ENCODE assay signal across 11 cellular contexts in genomic region chr18:35029103-35029502, GRCh38. TPM values are rescaled to one million over a fixed set of nuclear protein-coding genes. Genes with fewer than 3 reads are reported as not detected.
A peak's percentile ranks its signal among the peaks of the same experiment; 100 is the strongest.
DNase-seq lines count a peak whose midpoint lies in the region; ATAC-seq and TF ChIP-seq lines count a peak whose summit lies in the region.
"Had no signal": no experiment of that assay in that cellular context is flagged by ENCODE, and none has a peak within 500 bp of the region (broad histone marks: within the 10 kb centered on the region; RNA-seq: fewer than 3 reads in every experiment).

No MANE protein-coding gene starts in this region.

- H3K27me3 ChIP-seq in upper lobe of left lung (no peaks in the 10 kb centered on the region), foreskin keratinocyte (peaks cover 3% of the 10 kb centered on the region), suprapubic skin (no peaks in the 10 kb centered on the region)
- H3K27me3 ChIP-seq: breast epithelium, ovary had no signal

- CTCF ChIA-PET in activated naive CD4-positive, alpha-beta T cell treated with anti-CD3 and anti-CD28 coated beads for 36 hours (lab: Charles Lee): interaction anchor here (0.6 to 8.3 kb wide), 9 partner anchors 11 to 356 kb away, joined by 3 to 65 read pairs (median 7); partner anchors contain the start of gene MAPRE2

- H3K4me3 ChIP-seq in upper lobe of left lung (peak overlapping the region in 2 of 4 donors; percentile 37 to 38), suprapubic skin (no peak overlapping the region)

- no peak for TF ChIP-seq EP300 in upper lobe of left lung (IDR thresholded peaks at IDR 0.05)
- TF ChIP-seq EP300 in suprapubic skin (IDR thresholded peaks at IDR 0.05): no peak

- H3K4me1 Mint-ChIP-seq in activated naive CD4-positive, alpha-beta T cell treated with anti-CD3 and anti-CD28 coated beads for 36 hours (ENCODE audit: low read depth): peaks cover 61% of the 10 kb centered on the region
- H3K4me1 Mint-ChIP-seq in activated naive CD8-positive, alpha-beta T cell treated with anti-CD3 and anti-CD28 coated beads, Interleukin-2, amount 50 U/mL, for 24 hours: peaks cover 60% of the 10 kb centered on the region

- TF ChIP-seq CTCF in upper lobe of left lung (IDR thresholded peaks at IDR 0.05) (no peak), foreskin keratinocyte (conservative IDR thresholded peaks at IDR 0.05) (no peak), suprapubic skin (IDR thresholded peaks at IDR 0.05) (no peak)

- no peaks in the 10 kb centered on the region for H3K9me3 Mint-ChIP-seq in activated naive CD4-positive, alpha-beta T cell treated with anti-CD3 and anti-CD28 coated beads for 36 hours
- H3K9me3 Mint-ChIP-seq in activated naive CD8-positive, alpha-beta T cell treated with anti-CD3 and anti-CD28 coated beads, Interleukin-2, amount 50 U/mL, for 24 hours: no peaks in the 10 kb centered on the region

- H3K4me1 ChIP-seq in upper lobe of left lung: peaks cover 22 to 44% (median 30%) of the 10 kb centered on the region in 4 donors
- H3K4me1 ChIP-seq in foreskin keratinocyte: no peaks in the 10 kb centered on the region
- peaks cover 17% of the 10 kb centered on the region for H3K4me1 ChIP-seq in suprapubic skin
- H3K4me1 ChIP-seq: breast epithelium had no signal

- peak overlapping the region; percentile 92 for H3K27ac Mint-ChIP-seq in activated naive CD4-positive, alpha-beta T cell treated with anti-CD3 and anti-CD28 coated beads for 36 hours
- H3K27ac Mint-ChIP-seq in activated naive CD8-positive, alpha-beta T cell treated with anti-CD3 and anti-CD28 coated beads, Interleukin-2, amount 50 U/mL, for 24 hours: peak overlapping the region; percentile 99

- no peak for TF ChIP-seq POLR2A in upper lobe of left lung (IDR thresholded peaks at IDR 0.05)
- no peak for TF ChIP-seq POLR2A in suprapubic skin (IDR thresholded peaks at IDR 0.05)

- intact Hi-C loops in activated naive CD4-positive, alpha-beta T cell treated with anti-CD3 and anti-CD28 coated beads for 36 hours (cut with micrococcal nuclease): loop anchor here (1.0 to 5.0 kb wide), 5 partner anchors 13 to 468 kb away; partner anchors contain the start of genes INO80C, ZNF24 and ZNF396

- H3K27ac ChIP-seq in upper lobe of left lung (peak overlapping the region in 3 of 4 donors; percentile 35 to 73 (median 63)), foreskin keratinocyte (no peak overlapping the region), suprapubic skin (no peak overlapping the region)
- H3K27ac ChIP-seq: ovary had no signal

- WGBS in upper lobe of left lung, 2 donors: 80 to 86% methylated on average over 4 of the region's 4 CpGs
- 37% methylated on average over 4 of the region's 4 CpGs for WGBS in suprapubic skin

- H3K36me3 ChIP-seq in upper lobe of left lung: no peaks in the 10 kb centered on the region
- no peaks in the 10 kb centered on the region for H3K36me3 ChIP-seq in suprapubic skin
- H3K36me3 ChIP-seq: breast epithelium, ovary had no signal

- no peak for ATAC-seq in activated naive CD8-positive, alpha-beta T cell treated with anti-CD3 and anti-CD28 coated beads, Interleukin-2, amount 50 U/mL, for 24 hours
- ATAC-seq in upper lobe of left lung (ENCODE audit: low FRiP score in 2 of 2): peak in 1 of 2 donors; percentile 76
- ATAC-seq in foreskin keratinocyte: no peak
- no peak for ATAC-seq in HG03139 (IDR thresholded peaks at IDR 0.05; ENCODE audit: unreplicated experiment)

- no peaks in the 10 kb centered on the region for H3K36me3 Mint-ChIP-seq in activated naive CD4-positive, alpha-beta T cell treated with anti-CD3 and anti-CD28 coated beads for 36 hours (ENCODE audit: low read depth)
- no peaks in the 10 kb centered on the region for H3K36me3 Mint-ChIP-seq in activated naive CD8-positive, alpha-beta T cell treated with anti-CD3 and anti-CD28 coated beads, Interleukin-2, amount 50 U/mL, for 24 hours (ENCODE audit: low read depth)

- peak overlapping the region; percentile 70 for H3K4me3 Mint-ChIP-seq in activated naive CD4-positive, alpha-beta T cell treated with anti-CD3 and anti-CD28 coated beads for 36 hours
- peak overlapping the region; percentile 80 for H3K4me3 Mint-ChIP-seq in activated naive CD8-positive, alpha-beta T cell treated with anti-CD3 and anti-CD28 coated beads, Interleukin-2, amount 50 U/mL, for 24 hours

- H3K9me3 ChIP-seq in upper lobe of left lung (no peaks in the 10 kb centered on the region), suprapubic skin (no peaks in the 10 kb centered on the region)
- H3K9me3 ChIP-seq: breast epithelium, ovary had no signal

- no peak for DNase-seq in activated naive CD4-positive, alpha-beta T cell treated with anti-CD3 and anti-CD28 coated beads for 36 hours
- no peak for DNase-seq in activated naive CD4-positive, alpha-beta T cell (lab: John Stamatoyannopoulos, UW)
- no peak for DNase-seq in activated naive CD8-positive, alpha-beta T cell treated with anti-CD3 and anti-CD28 coated beads, Interleukin-2, amount 50 U/mL, for 24 hours
- DNase-seq in kidney glomerular epithelial cell (lab: John Stamatoyannopoulos, UW) (peak; percentile 43), upper lobe of left lung (no peak), foreskin keratinocyte (no peak), suprapubic skin (ENCODE audit: low spot score in 2 of 2) (no peak)
- DNase-seq: H7 had no signal

- H3K27me3 Mint-ChIP-seq in activated naive CD4-positive, alpha-beta T cell treated with anti-CD3 and anti-CD28 coated beads for 36 hours (ENCODE audit: low read depth): no peaks in the 10 kb centered on the region
- no peaks in the 10 kb centered on the region for H3K27me3 Mint-ChIP-seq in activated naive CD8-positive, alpha-beta T cell treated with anti-CD3 and anti-CD28 coated beads, Interleukin-2, amount 50 U/mL, for 24 hours

RNA-seq across cellular contexts. Expression of gene MAPRE2, which starts 12.1 kb away (rescaled TPM):
- total RNA-seq in activated naive CD4-positive, alpha-beta T cell treated with anti-CD3 and anti-CD28 coated beads for 36 hours: 10 to 100 TPM; 62.5 to 66.2 TPM
- total RNA-seq in upper lobe of left lung (10 to 100 TPM; 21.2 to 35.5 (median 27.8) TPM), foreskin keratinocyte (8.0 and 11.0 TPM in 2 replicates), suprapubic skin (10 to 100 TPM; 29.9 to 51.2 (median 37.2) TPM)
- polyA plus RNA-seq in foreskin keratinocyte: 4.4 and 4.5 TPM in 2 replicates

Comparison
In these comparisons a context has a peak if more than half of its experiments do, and no peak if none do; other contexts are left out.
1. H3K27ac ChIP-seq: peak in upper lobe of left lung (3 of 4); none in foreskin keratinocyte (single experiment) and suprapubic skin (single experiment).